ENCODE assay signal across 20 cellular contexts in genomic region chr15:37221671-37222207, GRCh38.
"Had no signal": no experiment of that assay in that cellular context is flagged by ENCODE, and none has a peak within 500 bp of the region (broad histone marks: within the 10 kb centered on the region; RNA-seq: fewer than 3 reads in every experiment).

No MANE protein-coding gene starts in this region.

- H3K36me3 ChIP-seq: gastrocnemius medialis, heart left ventricle, pancreas, thoracic aorta had no signal

- H3K27me3 ChIP-seq: gastrocnemius medialis, heart left ventricle, pancreas had no signal

- H3K27ac ChIP-seq: gastrocnemius medialis, heart left ventricle, thoracic aorta had no signal

- H3K4me1 ChIP-seq: gastrocnemius medialis, heart left ventricle had no signal

- H3K4me3 ChIP-seq: gastrocnemius medialis, heart left ventricle, lung, pancreas, thoracic aorta had no signal

- FAIRE-seq: pancreas had no signal

- ATAC-seq: activated CD8-positive, alpha-beta T cell treated with anti-CD3 and anti-CD28 coated beads for 36 hours; activated naive CD4-positive, alpha-beta T cell treated with anti-CD3 and anti-CD28 coated beads, Interleukin-2, amount 50 U/mL, for 72 hours; gastrocnemius medialis; heart left ventricle; left cardiac atrium; stimulated activated effector memory CD8-positive, alpha-beta T cell treated with anti-CD3 and anti-CD28 coated beads, Interleukin-12 subunit alpha, Interleukin-12 subunit beta, amount 100 ng/mL, for 72 hours had no signal

- H3K9me3 ChIP-seq: gastrocnemius medialis, pancreas, thoracic aorta had no signal

- DNase-seq: activated B cell treated with CpG ODN at 0.5 μM for 24 hours; activated CD4-positive, alpha-beta T cell treated with anti-CD3 and anti-CD28 coated beads for 48 hours; activated CD8-positive, alpha-beta memory T cell treated with anti-CD3 and anti-CD28 coated beads, Interleukin-2, amount 50 U/mL, for 4 hours; activated CD8-positive, alpha-beta T cell treated with anti-CD3 and anti-CD28 coated beads for 36 hours; activated effector memory CD4-positive, alpha-beta T cell treated with anti-CD3 and anti-CD28 coated beads, Interleukin-2, amount 50 U/mL, for 16 hours; activated T-cell treated with anti-CD3 and anti-CD28 coated beads, Interleukin-2, amount 50 U/mL, for 48 hours; amniotic stem cell; cerebellar nuclear complex; erythroblast; gastrocnemius medialis; heart left ventricle; left cardiac atrium; midbrain; naive B cell; pancreas; T-helper 2 cell had no signal
